In the genomic region with DNA sequence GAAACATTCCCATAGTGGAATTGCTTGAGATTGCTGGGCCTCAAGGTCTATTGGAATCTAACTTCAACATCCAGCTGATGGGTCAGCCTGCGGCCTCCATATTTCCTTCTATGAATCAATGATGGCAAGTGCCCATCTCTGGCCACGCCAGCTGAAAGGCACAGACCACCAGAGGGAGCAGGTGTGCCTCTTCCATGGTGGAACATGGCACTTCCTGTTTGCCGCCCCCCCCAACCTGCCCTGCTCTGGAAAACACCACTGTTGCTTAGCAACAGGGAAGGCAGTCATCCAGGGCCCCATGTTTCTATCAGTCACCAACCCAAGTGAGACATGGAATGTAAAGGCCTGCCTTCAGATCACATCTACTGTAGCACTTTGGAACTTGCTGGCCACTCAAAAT, we compare ENCODE assay signal across 9 cellular contexts. TPM values are rescaled to one million over a fixed set of nuclear protein-coding genes. Genes with fewer than 3 reads are reported as not detected.
DNase-seq lines count a peak whose midpoint lies in the region; ATAC-seq and TF ChIP-seq lines count a peak whose summit lies in the region.
"Had no signal": no experiment of that assay in that cellular context is flagged by ENCODE, and none has a peak within 500 bp of the region (broad histone marks: within the 10 kb centered on the region; RNA-seq: fewer than 3 reads in every experiment).

No MANE protein-coding gene starts in this region.

- H4K20me1 ChIP-seq in OCI-LY1 (ENCODE audit: insufficient read depth, low read length): no peaks in the 10 kb centered on the region

- H3K9ac ChIP-seq in OCI-LY1 (ENCODE audit: low read length): no peak overlapping the region

- peaks cover 6% of the 10 kb centered on the region for H3K4me1 Mint-ChIP-seq in activated T-cell treated with anti-CD3 and anti-CD28 coated beads, Interleukin-2, amount 50 U/mL, for 72 hours (ENCODE audit: low read depth)

- H3K4me3 ChIP-seq in OCI-LY1 (ENCODE audit: low read depth, low read length, poor library complexity, severe bottlenecking): no peak overlapping the region

- TF ChIP-seq CTCF in GM12874 (IDR thresholded peaks at IDR 0.05; ENCODE audit: insufficient read depth, low read depth, low read length) (peak; percentile 39; the same call in 1 of the 2 replicates), OCI-LY1 (IDR thresholded peaks at IDR 0.05; ENCODE audit: low read length) (peak; percentile 42; the same call in 1 of the 2 replicates)

- no peak overlapping the region for H2AFZ ChIP-seq in OCI-LY1 (ENCODE audit: low read length)

- H3K9me3 Mint-ChIP-seq in activated T-cell treated with anti-CD3 and anti-CD28 coated beads, Interleukin-2, amount 50 U/mL, for 72 hours: no peaks in the 10 kb centered on the region

- H3K4me3 Mint-ChIP-seq in activated T-cell treated with anti-CD3 and anti-CD28 coated beads, Interleukin-2, amount 50 U/mL, for 72 hours: no peak overlapping the region
- H3K4me3 Mint-ChIP-seq: activated naive CD8-positive, alpha-beta T cell had no signal

- H3K36me3 ChIP-seq in OCI-LY1 (ENCODE audit: insufficient read depth, low read length): no peaks in the 10 kb centered on the region

- no peaks in the 10 kb centered on the region for H3F3A ChIP-seq in OCI-LY1 (ENCODE audit: insufficient read depth, low read length)

- intact Hi-C loops in Right ventricle myocardium superior (cut with DNase I) (no loop called here), posterior vena cava (cut with DNase I) (no loop called here)

- DNase-seq in HuH-7 (ENCODE audit: low spot score) (peak; percentile 30), Right ventricle myocardium superior (peak; percentile 66), posterior vena cava (ENCODE audit: low spot score) (peak; percentile 79), KG1 (lab: John Stamatoyannopoulos, UW) (no peak), OCI-M2 (lab: John Stamatoyannopoulos, UW; ENCODE audit: unreplicated experiment) (no peak)
- peak; percentile 51 to 69 for DNase-seq in activated T-cell treated with anti-CD3 and anti-CD28 coated beads, Interleukin-2, amount 50 U/mL, for 72 hours

- H3K9me2 ChIP-seq in OCI-LY1 (ENCODE audit: low read depth, low read length): no peaks in the 10 kb centered on the region

- no peaks in the 10 kb centered on the region for H3K9me3 ChIP-seq in OCI-LY1 (ENCODE audit: low read length)

- H3K27ac ChIP-seq in OCI-LY1 (ENCODE audit: low read depth, low read length, poor library complexity, severe bottlenecking): no peak overlapping the region

- no peak overlapping the region for H3K4me2 ChIP-seq in OCI-LY1 (ENCODE audit: low read length)

- no peaks in the 10 kb centered on the region for H3K4me1 ChIP-seq in OCI-LY1 (ENCODE audit: insufficient read depth, low read length, severe bottlenecking)

- H3K27me3 Mint-ChIP-seq in activated T-cell treated with anti-CD3 and anti-CD28 coated beads, Interleukin-2, amount 50 U/mL, for 72 hours (ENCODE audit: low read depth): peaks cover 34% of the 10 kb centered on the region
- H3K27me3 Mint-ChIP-seq: activated naive CD8-positive, alpha-beta T cell had no signal

- no peaks in the 10 kb centered on the region for H3K79me2 ChIP-seq in OCI-LY1 (ENCODE audit: insufficient read depth, low read length)

- ATAC-seq in activated T-cell treated with anti-CD3 and anti-CD28 coated beads, Interleukin-2, amount 50 U/mL, for 72 hours (replicated peaks in 1 of 2): peak; percentile 83 to 86
- peak; percentile 49 for ATAC-seq in Right ventricle myocardium superior (ENCODE audit: poor library complexity)

- no peaks in the 10 kb centered on the region for H3K27me3 ChIP-seq in OCI-LY1 (ENCODE audit: insufficient read depth, low read length)

- H3K27ac Mint-ChIP-seq in activated T-cell treated with anti-CD3 and anti-CD28 coated beads, Interleukin-2, amount 50 U/mL, for 72 hours: no peak overlapping the region
- H3K27ac Mint-ChIP-seq: activated naive CD8-positive, alpha-beta T cell had no signal

- no peaks in the 10 kb centered on the region for H3K36me3 Mint-ChIP-seq in activated T-cell treated with anti-CD3 and anti-CD28 coated beads, Interleukin-2, amount 50 U/mL, for 72 hours (ENCODE audit: insufficient read depth in 2 of 2)
- H3K36me3 Mint-ChIP-seq: activated naive CD8-positive, alpha-beta T cell had no signal

RNA-seq across cellular contexts. Expression of a gene that starts 11.6 kb away (rescaled TPM):
- not detected for total RNA-seq in activated T-cell treated with anti-CD3 and anti-CD28 coated beads, Interleukin-2, amount 50 U/mL, for 72 hours
- not detected for total RNA-seq in Right ventricle myocardium superior
- not detected for total RNA-seq in posterior vena cava

RNA-seq across cellular contexts. Expression of a gene that starts 38.6 kb away (rescaled TPM):
- 1 to 10 TPM; 1.9 to 2.1 TPM for total RNA-seq in activated T-cell treated with anti-CD3 and anti-CD28 coated beads, Interleukin-2, amount 50 U/mL, for 72 hours
- 1.9 TPM for total RNA-seq in Right ventricle myocardium superior
- 1 to 10 TPM; 2.1 to 4.1 TPM for total RNA-seq in posterior vena cava

Comparison
In these comparisons a context has a peak if more than half of its experiments do, and no peak if none do; other contexts are left out.
1. DNase-seq: peak in HuH-7 (single experiment), activated T-cell treated with anti-CD3 and anti-CD28 coated beads, Interleukin-2, amount 50 U/mL, for 72 hours (2 of 2), Right ventricle myocardium superior (single experiment) and posterior vena cava (single experiment); none in KG1 (single experiment) and OCI-M2 (single experiment).